In genomic region chr1:21570885-21571284, GRCh38 we compare ENCODE assay signal across 21 cellular contexts.
DNase-seq lines count a peak whose midpoint lies in the region; ATAC-seq, FAIRE-seq and TF ChIP-seq lines count a peak whose summit lies in the region.
"Had no signal": no experiment of that assay in that cellular context is flagged by ENCODE, and none has a peak within 500 bp of the region (broad histone marks: within the 10 kb centered on the region; RNA-seq: fewer than 3 reads in every experiment).

No MANE protein-coding gene starts in this region.

- H3K27me3 ChIP-seq in HepG2 (ENCODE audit: control insufficient read depth in 1 of 2, insufficient read depth in 2 of 2, low read length in 2 of 2) (peaks cover 4 to 52% of the 10 kb centered on the region in 2 experiments), right lobe of liver (no peaks in the 10 kb centered on the region), osteoblast (ENCODE audit: insufficient read depth, low read length) (no peaks in the 10 kb centered on the region), lower lobe of right lung (ENCODE audit: low read depth) (no peaks in the 10 kb centered on the region)

- no TSS peak for BruUV-seq in HepG2 (replicated peaks; lab: Mats Ljungman, UMichigan)

- POLR2A ChIA-PET in HepG2 (lab: Yijun Ruan, JAX), result no interaction called here

- H4K20me1 ChIP-seq in HepG2 (ENCODE audit: insufficient read depth, low read length) (no peaks in the 10 kb centered on the region), osteoblast (ENCODE audit: insufficient read depth, low read length) (peaks cover 3% of the 10 kb centered on the region)

- no peak overlapping the region for H3K4me2 ChIP-seq in HepG2 (ENCODE audit: low read depth, low read length)
- H3K4me2 ChIP-seq in osteoblast (ENCODE audit: insufficient read depth, low read length), result no peak overlapping the region
- H3K4me2 ChIP-seq: A549; BLaER1 treated with 17β-estradiol and CSF1 and Interleukin-3, amounts not matched to agents 10 nM and 100 nM had no signal

- CTCF ChIA-PET in HepG2 (lab: Yijun Ruan, JAX; ENCODE audit: low intra/inter-chr PET ratio, low total read pairs), result no interaction called here

- no peak for TF ChIP-seq CTCF in HepG2 (CRISPR knock-in tag; IDR thresholded peaks at IDR 0.05)
- no peak for TF ChIP-seq CTCF in right lobe of liver (IDR thresholded peaks at IDR 0.05)
- no peak for TF ChIP-seq CTCF in osteoblast (IDR thresholded peaks at IDR 0.05; ENCODE audit: extremely low read depth, low read depth, low read length)
- TF ChIP-seq CTCF in lower lobe of right lung (IDR thresholded peaks at IDR 0.05), result no peak

- no peaks in the 10 kb centered on the region for H3K9me3 ChIP-seq in HepG2 (ENCODE audit: low read length)
- H3K9me3 ChIP-seq in right lobe of liver, result no peaks in the 10 kb centered on the region
- H3K9me3 ChIP-seq in osteoblast (ENCODE audit: low read depth, low read length), result peaks cover 2% of the 10 kb centered on the region
- no peaks in the 10 kb centered on the region for H3K9me3 ChIP-seq in lower lobe of right lung
- H3K9me3 ChIP-seq: A549, Caco-2 had no signal

- no peak for ATAC-seq in HepG2
- no peak for ATAC-seq in right lobe of liver
- ATAC-seq in lower lobe of right lung, result no peak
- ATAC-seq: A549; CD8-positive, alpha-beta T cell; GM12878 had no signal

- DNase-seq in HepG2 (ENCODE audit: low spot score) (no peak), right lobe of liver (no peak), osteoblast (ENCODE audit: insufficient read length, low spot score, missing footprints) (peak; percentile 42), cardiac septum (ENCODE audit: low spot score) (no peak), lower lobe of right lung (no peak)
- DNase-seq: AML-193; Caco-2; Calu3; CD4-positive, alpha-beta T cell; CD8-positive, alpha-beta T cell; DND-41; EL; GDM1 had no signal

- 0% methylated on average over 1 of the region's 4 CpGs for WGBS in HepG2 (ENCODE audit: low lambda C conversion rate)
- WGBS in right lobe of liver (ENCODE audit: insufficient coverage, low coverage, low lambda C conversion rate, missing lambda C conversion rate), result 100% methylated on average over 1 of the region's 4 CpGs

- TF ChIP-seq RAD21 in HepG2 (CRISPR knock-in tag; IDR thresholded peaks at IDR 0.05), result no peak

- no peak overlapping the region for H3K9ac ChIP-seq in HepG2 (ENCODE audit: insufficient read depth, low read depth, low read length)
- H3K9ac ChIP-seq: BLaER1 treated with 17β-estradiol and CSF1 and Interleukin-3, amounts not matched to agents 10 nM and 100 nM had no signal

- intact Hi-C loops in HepG2 (cut with micrococcal nuclease; ENCODE audit: unreplicated experiment), result loop anchor here (5.0 kb wide), 1 partner anchor 194 kb away; no protein-coding TSS in a partner anchor
- intact Hi-C loops in right lobe of liver (cut with DNase I), result loop anchor here (5.0 to 10.0 kb wide), 2 partner anchors 56 to 59 kb away; no protein-coding TSS in a partner anchor
- intact Hi-C loops in cardiac septum (cut with DNase I), result loop anchor here (5.0 kb wide), 2 partner anchors 86 to 339 kb away; no protein-coding TSS in a partner anchor
- intact Hi-C loops in lower lobe of right lung (cut with DNase I), result no loop called here

- H3K79me2 ChIP-seq in HepG2 (ENCODE audit: insufficient read depth, low read length) (no peaks in the 10 kb centered on the region), osteoblast (ENCODE audit: insufficient read depth, low read length) (no peaks in the 10 kb centered on the region)

- H2AFZ ChIP-seq in HepG2 (ENCODE audit: low read length), result no peak overlapping the region
- no peak overlapping the region for H2AFZ ChIP-seq in osteoblast (ENCODE audit: low read length)

- TF ChIP-seq EP300 in HepG2 (IDR thresholded peaks at IDR 0.05; ENCODE audit: low read depth in 2 of 2, low read length in 2 of 2) (no peak), HepG2 (CRISPR knock-in tag; IDR thresholded peaks at IDR 0.05; ENCODE audit: borderline replicate concordance) (no peak)

- H3K36me3 ChIP-seq in HepG2 (replicated peaks in 1 of 2; ENCODE audit: control insufficient read depth in 1 of 2, insufficient read depth in 2 of 2, low read length in 2 of 2) (no peaks in the 10 kb centered on the region), right lobe of liver (no peaks in the 10 kb centered on the region), osteoblast (ENCODE audit: insufficient read depth, low read length) (no peaks in the 10 kb centered on the region), lower lobe of right lung (peaks cover 3% of the 10 kb centered on the region)
- H3K36me3 ChIP-seq: BLaER1 treated with 17β-estradiol and CSF1 and Interleukin-3, amounts not matched to agents 10 nM and 100 nM had no signal

- H3K4me1 ChIP-seq in HepG2 (ENCODE audit: insufficient read depth, low read length) (peaks cover 29% of the 10 kb centered on the region), right lobe of liver (peaks cover 0 to 21% (median 10%) of the 10 kb centered on the region in 4 donors), osteoblast (ENCODE audit: insufficient read depth, low read length) (peaks cover 37% of the 10 kb centered on the region), lower lobe of right lung (peaks cover 20% of the 10 kb centered on the region)
- H3K4me1 ChIP-seq: A549, Caco-2 had no signal

- TF ChIP-seq POLR2A in HepG2 (IDR thresholded peaks at IDR 0.05; ENCODE audit: insufficient read depth in 1 of 2, low read depth in 2 of 2, low read length in 2 of 2) (no peak), right lobe of liver (IDR thresholded peaks at IDR 0.05) (no peak)

- in situ Hi-C loops in HepG2 (cut with HindIII; ENCODE audit: extremely low pct_ligation_motif_present, low pct_unique_long_range_greater_than_20kb), result loop anchor here (10.0 kb wide), 1 partner anchor 196 kb away; no protein-coding TSS in a partner anchor

- no peak overlapping the region for H3K4me3 ChIP-seq in HepG2 (replicated peaks in 1 of 3; ENCODE audit: insufficient read depth in 1 of 3, low read depth in 2 of 3, low read length in 3 of 3)
- no peak overlapping the region for H3K4me3 ChIP-seq in right lobe of liver
- H3K4me3 ChIP-seq in osteoblast (ENCODE audit: insufficient read depth, low read length), result no peak overlapping the region
- no peak overlapping the region for H3K4me3 ChIP-seq in lower lobe of right lung
- H3K4me3 ChIP-seq: A549; BLaER1 treated with 17β-estradiol and CSF1 and Interleukin-3, amounts not matched to agents 10 nM and 100 nM; GM12878 had no signal

- no peak for FAIRE-seq in HepG2 (lab: Jason Lieb, UNC)
- FAIRE-seq: A549, D721Med, GM12878, GM12892, GM18507 had no signal

- H3K27ac ChIP-seq in HepG2 (ENCODE audit: extremely low read length, insufficient read depth, low read length) (no peak overlapping the region), right lobe of liver (no peak overlapping the region), osteoblast (ENCODE audit: low read depth, low read length) (no peak overlapping the region), lower lobe of right lung (no peak overlapping the region)
- H3K27ac ChIP-seq: 22Rv1; A549; BLaER1 treated with 17β-estradiol and CSF1 and Interleukin-3, amounts not matched to agents 10 nM and 100 nM; C4-2B had no signal

TF ChIP-seq in HepG2, 621 proteins besides CTCF, POLR2A, EP300 and RAD21:
- TF ChIP-seq ZFP36 (IDR thresholded peaks at IDR 0.05; ENCODE audit: borderline replicate concordance, low read depth, low read length, partially characterized antibody) (no peak), MNT (IDR thresholded peaks at IDR 0.05) (peak; percentile 99)
